11 cellular contexts compared by ENCODE assay signal in the genomic region with DNA sequence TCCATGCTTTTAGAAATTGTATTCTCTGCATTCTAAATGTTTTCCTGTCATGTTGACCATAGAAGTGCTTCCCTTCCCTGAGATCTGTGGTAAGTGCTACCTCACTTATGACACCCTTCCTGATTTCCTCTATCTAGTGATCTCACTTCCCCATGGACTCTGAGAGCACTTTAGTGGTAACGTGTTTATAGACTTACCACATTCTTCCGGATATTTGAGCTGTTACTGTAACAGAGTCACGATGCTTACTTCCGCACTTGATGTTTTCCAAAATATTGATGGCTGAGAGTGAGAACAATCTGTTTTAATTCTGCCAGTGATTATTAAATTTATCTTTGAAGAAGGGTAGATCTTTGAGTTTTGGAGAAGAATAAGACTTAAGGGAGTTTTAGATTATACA.
A peak's percentile ranks its signal among the peaks of the same experiment; 100 is the strongest.
DNase-seq lines count a peak whose midpoint lies in the region; ATAC-seq and TF ChIP-seq lines count a peak whose summit lies in the region.
"Had no signal": no experiment of that assay in that cellular context is flagged by ENCODE, and none has a peak within 500 bp of the region (broad histone marks: within the 10 kb centered on the region; RNA-seq: fewer than 3 reads in every experiment).

No MANE protein-coding gene starts in this region.

- POLR2A ChIA-PET in activated CD4-positive, alpha-beta T cell treated with anti-CD3 and anti-CD28 coated beads for 36 hours (lab: Charles Lee), result interaction anchor here (0.6 to 2.8 kb wide), 11 partner anchors 57 to 571 kb away, joined by 3 to 69 read pairs (median 5); partner anchors contain the start of gene NAMPT
- POLR2A ChIA-PET in activated CD4-positive, alpha-beta T cell treated with anti-CD3 and anti-CD28 coated beads, Interleukin-2, amount 10 ng/mL, durations not matched to agents 7 days and 5 days (lab: Charles Lee), result no interaction called here

- H3K27ac ChIP-seq in SJSA1 (peak overlapping the region; percentile 71), thyroid gland (no peak overlapping the region)
- H3K27ac ChIP-seq: gastrocnemius medialis had no signal

- intact Hi-C loops in activated CD4-positive, alpha-beta T cell treated with anti-CD3 and anti-CD28 coated beads for 36 hours (cut with DNase I, micrococcal nuclease), result loop anchor here (1.0 to 10.0 kb wide), 11 partner anchors 15 to 1403 kb away; partner anchors contain the start of genes KMT2E (in 1 of the 2) and PIK3CG (in 1 of the 2)
- intact Hi-C loops in thyroid gland (cut with DNase I) (no loop called here), left colon (cut with DNase I, micrococcal nuclease) (no loop called here)

- ATAC-seq in activated CD4-positive, alpha-beta T cell treated with anti-CD3 and anti-CD28 coated beads for 36 hours, result no peak
- ATAC-seq in stimulated activated effector memory CD8-positive, alpha-beta T cell treated with anti-CD3 and anti-CD28 coated beads, Interleukin-12 subunit alpha, Interleukin-12 subunit beta, amount 100 ng/mL, for 72 hours, result no peak
- ATAC-seq in left colon, result no peak
- ATAC-seq: gastrocnemius medialis had no signal

- peaks cover 9% of the 10 kb centered on the region for H3K27me3 Mint-ChIP-seq in activated CD4-positive, alpha-beta T cell treated with anti-CD3 and anti-CD28 coated beads for 36 hours
- H3K27me3 Mint-ChIP-seq in activated CD4-positive, alpha-beta T cell treated with anti-CD3 and anti-CD28 coated beads, Interleukin-2, amount 10 ng/mL, durations not matched to agents 7 days and 5 days, result peaks cover 10% of the 10 kb centered on the region

- H3K4me1 ChIP-seq in SJSA1 (replicated peaks) (peaks cover 30% of the 10 kb centered on the region), thyroid gland (no peaks in the 10 kb centered on the region)
- H3K4me1 ChIP-seq: gastrocnemius medialis had no signal

- H3K27me3 ChIP-seq in SJSA1 (replicated peaks) (no peaks in the 10 kb centered on the region), thyroid gland (no peaks in the 10 kb centered on the region)
- H3K27me3 ChIP-seq: gastrocnemius medialis had no signal

- WGBS in thyroid gland, 2 donors, result 85 to 87% methylated on average over 4 of the region's 4 CpGs

- no peak for TF ChIP-seq POLR2A in thyroid gland (IDR thresholded peaks at IDR 0.05)

- H3K36me3 ChIP-seq in SJSA1 (no peaks in the 10 kb centered on the region), thyroid gland (no peaks in the 10 kb centered on the region)
- H3K36me3 ChIP-seq: gastrocnemius medialis had no signal

- DNase-seq in activated CD4-positive, alpha-beta T cell treated with anti-CD3 and anti-CD28 coated beads for 36 hours, result no peak
- no peak for DNase-seq in activated CD4-positive, alpha-beta T cell treated with anti-CD3 and anti-CD28 coated beads, Interleukin-2, amount 10 ng/mL, durations not matched to agents 7 days and 5 days
- DNase-seq in SJSA1 (ENCODE audit: low read depth in 1 of 2, low spot score in 2 of 2) (peak in 1 of 2 experiments; percentile 14), fibroblast of peridontal ligament (ENCODE audit: extremely low read depth) (peak; percentile 61), thyroid gland (no peak), islet precursor cell (no peak), left colon (no peak)
- no peak for DNase-seq in stimulated activated effector memory CD8-positive, alpha-beta T cell treated with anti-CD3 and anti-CD28 coated beads, Interleukin-12 subunit alpha, Interleukin-12 subunit beta, amount 100 ng/mL, for 72 hours (ENCODE audit: low spot score in 2 of 2)
- DNase-seq: gastrocnemius medialis, NCI-H1930 had no signal

- no peak for TF ChIP-seq CTCF in thyroid gland (IDR thresholded peaks at IDR 0.05)

- no peak overlapping the region for H3K4me3 ChIP-seq in SJSA1
- H3K4me3 ChIP-seq in thyroid gland (replicated peaks in 1 of 3), result no peak overlapping the region
- H3K4me3 ChIP-seq: gastrocnemius medialis had no signal

- H3K4me1 Mint-ChIP-seq in activated CD4-positive, alpha-beta T cell treated with anti-CD3 and anti-CD28 coated beads for 36 hours, result peaks cover 57% of the 10 kb centered on the region
- peaks cover 35% of the 10 kb centered on the region for H3K4me1 Mint-ChIP-seq in activated CD4-positive, alpha-beta T cell treated with anti-CD3 and anti-CD28 coated beads, Interleukin-2, amount 10 ng/mL, durations not matched to agents 7 days and 5 days
- peaks cover 61% of the 10 kb centered on the region for H3K4me1 Mint-ChIP-seq in stimulated activated effector memory CD8-positive, alpha-beta T cell treated with anti-CD3 and anti-CD28 coated beads, Interleukin-12 subunit alpha, Interleukin-12 subunit beta, amount 100 ng/mL, for 72 hours

- peak overlapping the region; percentile 100 for H3K27ac Mint-ChIP-seq in activated CD4-positive, alpha-beta T cell treated with anti-CD3 and anti-CD28 coated beads for 36 hours
- no peak overlapping the region for H3K27ac Mint-ChIP-seq in activated CD4-positive, alpha-beta T cell treated with anti-CD3 and anti-CD28 coated beads, Interleukin-2, amount 10 ng/mL, durations not matched to agents 7 days and 5 days
- H3K27ac Mint-ChIP-seq in stimulated activated effector memory CD8-positive, alpha-beta T cell treated with anti-CD3 and anti-CD28 coated beads, Interleukin-12 subunit alpha, Interleukin-12 subunit beta, amount 100 ng/mL, for 72 hours, result peak overlapping the region; percentile 98

- H3K9me3 Mint-ChIP-seq in activated CD4-positive, alpha-beta T cell treated with anti-CD3 and anti-CD28 coated beads for 36 hours (ENCODE audit: low read depth), result peaks cover 53% of the 10 kb centered on the region
- peaks cover 49% of the 10 kb centered on the region for H3K9me3 Mint-ChIP-seq in activated CD4-positive, alpha-beta T cell treated with anti-CD3 and anti-CD28 coated beads, Interleukin-2, amount 10 ng/mL, durations not matched to agents 7 days and 5 days
- peaks cover 33% of the 10 kb centered on the region for H3K9me3 Mint-ChIP-seq in stimulated activated effector memory CD8-positive, alpha-beta T cell treated with anti-CD3 and anti-CD28 coated beads, Interleukin-12 subunit alpha, Interleukin-12 subunit beta, amount 100 ng/mL, for 72 hours

- H3K9me3 ChIP-seq in SJSA1 (replicated peaks) (peaks cover 6% of the 10 kb centered on the region), thyroid gland (no peaks in the 10 kb centered on the region)

- CTCF ChIA-PET in activated CD4-positive, alpha-beta T cell treated with anti-CD3 and anti-CD28 coated beads for 36 hours (lab: Charles Lee), result interaction anchor here (0.6 to 3.4 kb wide), 5 partner anchors 13 to 81 kb away, joined by 3 to 14 read pairs (median 5); partner anchors contain the start of gene NAMPT
- CTCF ChIA-PET in activated CD4-positive, alpha-beta T cell treated with anti-CD3 and anti-CD28 coated beads, Interleukin-2, amount 10 ng/mL, durations not matched to agents 7 days and 5 days (lab: Charles Lee), result interaction anchor here (0.5 to 1.8 kb wide), 4 partner anchors 13 to 176 kb away, joined by 3 to 5 read pairs (median 3); no protein-coding TSS in a partner anchor

- H3K36me3 Mint-ChIP-seq in activated CD4-positive, alpha-beta T cell treated with anti-CD3 and anti-CD28 coated beads for 36 hours (ENCODE audit: low read depth), result peaks cover 53% of the 10 kb centered on the region
- peaks cover 30% of the 10 kb centered on the region for H3K36me3 Mint-ChIP-seq in activated CD4-positive, alpha-beta T cell treated with anti-CD3 and anti-CD28 coated beads, Interleukin-2, amount 10 ng/mL, durations not matched to agents 7 days and 5 days (ENCODE audit: low read depth)
- H3K36me3 Mint-ChIP-seq in stimulated activated effector memory CD8-positive, alpha-beta T cell treated with anti-CD3 and anti-CD28 coated beads, Interleukin-12 subunit alpha, Interleukin-12 subunit beta, amount 100 ng/mL, for 72 hours, result peaks cover 15% of the 10 kb centered on the region

- peak overlapping the region; percentile 66 for H3K4me3 Mint-ChIP-seq in activated CD4-positive, alpha-beta T cell treated with anti-CD3 and anti-CD28 coated beads for 36 hours
- H3K4me3 Mint-ChIP-seq in activated CD4-positive, alpha-beta T cell treated with anti-CD3 and anti-CD28 coated beads, Interleukin-2, amount 10 ng/mL, durations not matched to agents 7 days and 5 days, result no peak overlapping the region
- H3K4me3 Mint-ChIP-seq in stimulated activated effector memory CD8-positive, alpha-beta T cell treated with anti-CD3 and anti-CD28 coated beads, Interleukin-12 subunit alpha, Interleukin-12 subunit beta, amount 100 ng/mL, for 72 hours, result peak overlapping the region; percentile 61
- H3K4me3 Mint-ChIP-seq: central memory CD8-positive, alpha-beta T cell had no signal

Comparison
In these comparisons a context has a peak if more than half of its experiments do, and no peak if none do; other contexts are left out.
1. intact Hi-C loops: an anchor here in activated CD4-positive, alpha-beta T cell treated with anti-CD3 and anti-CD28 coated beads for 36 hours (1.0 to 10.0 kb wide); none called in thyroid gland and left colon.